Comparison of ENCODE assay signal across 19 cellular contexts in the genomic region with DNA sequence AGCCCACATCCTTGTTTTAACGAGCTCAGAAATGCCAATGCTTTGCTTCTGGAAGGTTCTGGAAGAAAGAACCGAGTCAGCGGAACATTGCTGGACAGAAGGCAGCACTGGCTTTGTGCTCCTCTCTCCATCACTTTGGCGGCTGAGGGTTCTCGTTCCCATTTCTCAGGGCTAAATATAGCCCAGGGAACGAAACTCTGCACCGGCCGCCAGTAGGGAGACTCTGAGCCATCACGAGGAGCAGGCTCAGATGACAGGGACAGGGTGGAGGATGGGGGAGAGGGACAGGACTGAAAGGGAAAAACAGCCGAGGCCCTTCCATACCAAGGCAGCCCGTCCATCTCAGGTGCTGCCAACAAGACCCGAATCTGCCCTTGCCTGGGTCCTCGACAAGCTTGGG.
"Had no signal": no experiment of that assay in that cellular context is flagged by ENCODE, and none has a peak within 500 bp of the region (broad histone marks: within the 10 kb centered on the region; RNA-seq: fewer than 3 reads in every experiment).

No MANE protein-coding gene starts in this region.

- H3K27ac ChIP-seq: epithelial cell of prostate, hepatocyte, skin epidermis, transverse colon, vagina had no signal

- ATAC-seq: activated CD8-positive, alpha-beta T cell treated with anti-CD3 and anti-CD28 coated beads for 36 hours; activated T-cell treated with anti-CD3 and anti-CD28 coated beads, Interleukin-2, amount 50 U/mL, for 4 hours; natural killer cell treated with Interleukin-12 subunit alpha and Interleukin-12 subunit beta and Interleukin-15 and Interleukin-18, amount 100 ng/mL, for 72 hours; right cardiac atrium; T-helper 17 cell had no signal

- H3K36me3 ChIP-seq: transverse colon, vagina had no signal

- H3K79me2 ChIP-seq: hepatocyte had no signal

- H3K4me1 ChIP-seq: transverse colon, vagina had no signal

- H3K27ac Mint-ChIP-seq: activated B cell treated with CpG ODN at 0.5 μM for 24 hours; activated CD8-positive, alpha-beta T cell treated with anti-CD3 and anti-CD28 coated beads for 36 hours; dendritic cell treated with granulocyte-macrophage colony-stimulating factor and Interleukin-4, amounts not matched to agents 40 ng/mL and 50 ng/mL, for 4 days; natural killer cell treated with Interleukin-12 subunit alpha and Interleukin-12 subunit beta and Interleukin-15 and Interleukin-18, amount 100 ng/mL, for 72 hours; progenitor cell of endocrine pancreas; T-helper 17 cell had no signal

- H3K36me3 Mint-ChIP-seq: natural killer cell treated with Interleukin-12 subunit alpha and Interleukin-12 subunit beta and Interleukin-15 and Interleukin-18, amount 100 ng/mL, for 72 hours had no signal

- H3K27me3 ChIP-seq: hepatocyte, transverse colon, vagina had no signal

- H3K4me2 ChIP-seq: hepatocyte had no signal

- H3K4me3 ChIP-seq: hepatocyte, skin epidermis, transverse colon, vagina had no signal

- H3K4me3 Mint-ChIP-seq: activated B cell treated with CpG ODN at 0.5 μM for 24 hours; activated CD8-positive, alpha-beta T cell treated with anti-CD3 and anti-CD28 coated beads for 36 hours; activated T-cell treated with anti-CD3 and anti-CD28 coated beads, Interleukin-2, amount 50 U/mL, for 4 hours; dendritic cell treated with granulocyte-macrophage colony-stimulating factor and Interleukin-4, amounts not matched to agents 40 ng/mL and 50 ng/mL, for 4 days; natural killer cell treated with Interleukin-12 subunit alpha and Interleukin-12 subunit beta and Interleukin-15 and Interleukin-18, amount 100 ng/mL, for 72 hours; T-helper 17 cell had no signal

- DNase-seq: activated B cell treated with CpG ODN at 0.5 μM for 24 hours; activated CD4-positive, alpha-beta T cell treated with anti-CD3 and anti-CD28 coated beads for 48 hours; activated CD8-positive, alpha-beta T cell treated with anti-CD3 and anti-CD28 coated beads for 36 hours; activated effector memory CD4-positive, alpha-beta T cell treated with Interleukin-2 at 50 U/mL for 16 hours; activated naive CD4-positive, alpha-beta T cell treated with anti-CD3 and anti-CD28 coated beads, Interleukin-2, amount 50 U/mL, for 16 hours; activated T-cell treated with anti-CD3 and anti-CD28 coated beads, Interleukin-2, amount 50 U/mL, for 4 hours; mesendoderm; right cardiac atrium; stimulated activated CD4-positive, alpha-beta T cell treated with anti-CD3 and anti-CD28 coated beads, Interleukin-4, amount 100 ng/mL, for 24 hours; stimulated activated naive CD4-positive, alpha-beta T cell; T-helper 17 cell; transverse colon had no signal

- H3K9me3 Mint-ChIP-seq: activated T-cell treated with anti-CD3 and anti-CD28 coated beads, Interleukin-2, amount 50 U/mL, for 4 hours; natural killer cell treated with Interleukin-12 subunit alpha and Interleukin-12 subunit beta and Interleukin-15 and Interleukin-18, amount 100 ng/mL, for 72 hours had no signal

- H3K4me1 Mint-ChIP-seq: activated B cell treated with CpG ODN at 0.5 μM for 24 hours, T-helper 17 cell had no signal

- H2AFZ ChIP-seq: hepatocyte had no signal
